In genomic region chr15:90000175-90000923, GRCh38 we compare ENCODE assay signal across 1 cellular context.
TF ChIP-seq lines count a peak whose summit lies in the region.

No MANE protein-coding gene starts in this region.

TF ChIP-seq in HepG2, 621 proteins besides CTCF, POLR2A, EP300 and RAD21 (continued from another document and continues in another):
- TF ChIP-seq TRAFD1 (CRISPR knock-in tag; IDR thresholded peaks at IDR 0.05; ENCODE audit: borderline replicate concordance) (no peak), ERF (CRISPR knock-in tag; IDR thresholded peaks at IDR 0.05) (no peak), TBP (CRISPR knock-in tag; IDR thresholded peaks at IDR 0.05) (no peak), TFDP2 (CRISPR knock-in tag; IDR thresholded peaks at IDR 0.05) (no peak), SP1 (IDR thresholded peaks at IDR 0.05) (no peak), SP1 (CRISPR knock-in tag; IDR thresholded peaks at IDR 0.05) (no peak), FOXO4 (CRISPR knock-in tag; conservative IDR thresholded peaks at IDR 0.05) (no peak), TFAP4 (IDR thresholded peaks at IDR 0.05; ENCODE audit: borderline replicate concordance, low read depth) (peak; percentile 24; the same call in 1 of the 2 replicates), DRAP1 (CRISPR knock-in tag; IDR thresholded peaks at IDR 0.05) (no peak), ZNF770 (CRISPR knock-in tag; IDR thresholded peaks at IDR 0.05) (no peak), ZNF280D (CRISPR knock-in tag; IDR thresholded peaks at IDR 0.05) (no peak), ZBTB7A (CRISPR knock-in tag; IDR thresholded peaks at IDR 0.05) (no peak), NONO (IDR thresholded peaks at IDR 0.05) (no peak), NONO (CRISPR knock-in tag; conservative IDR thresholded peaks at IDR 0.05) (no peak), CEBPB (IDR thresholded peaks at IDR 0.05; ENCODE audit: borderline replicate concordance, low read depth, low read length) (no peak), IRX3 (CRISPR knock-in tag; IDR thresholded peaks at IDR 0.05; ENCODE audit: borderline replicate concordance, low read depth) (no peak), ARID4A (CRISPR knock-in tag; IDR thresholded peaks at IDR 0.05; ENCODE audit: borderline replicate concordance) (0 out of 2 replicates have a peak, but pooled peaks have one; percentile 24), ZNF598 (CRISPR knock-in tag; IDR thresholded peaks at IDR 0.05; ENCODE audit: borderline replicate concordance) (no peak), FIP1L1 (IDR thresholded peaks at IDR 0.05; ENCODE audit: borderline replicate concordance, insufficient read depth, low read depth, low read length) (no peak), ZNF234 (CRISPR knock-in tag; conservative IDR thresholded peaks at IDR 0.05) (no peak), FOSL1 (CRISPR knock-in tag; IDR thresholded peaks at IDR 0.05; ENCODE audit: borderline replicate concordance) (no peak), ZBTB14 (CRISPR knock-in tag; IDR thresholded peaks at IDR 0.05) (no peak), RFXAP (CRISPR knock-in tag; IDR thresholded peaks at IDR 0.05; ENCODE audit: borderline replicate concordance) (no peak), NFYB (CRISPR knock-in tag; IDR thresholded peaks at IDR 0.05) (no peak), MLLT10 (CRISPR knock-in tag; IDR thresholded peaks at IDR 0.05) (no peak), ZNF513 (CRISPR knock-in tag; conservative IDR thresholded peaks at IDR 0.05) (no peak), ZNF274 (CRISPR knock-in tag; IDR thresholded peaks at IDR 0.05) (no peak), MAF1 (CRISPR knock-in tag; IDR thresholded peaks at IDR 0.05; ENCODE audit: borderline replicate concordance) (no peak), MTF2 (CRISPR knock-in tag; IDR thresholded peaks at IDR 0.05; ENCODE audit: borderline replicate concordance) (no peak), ZNF512B (CRISPR knock-in tag; IDR thresholded peaks at IDR 0.05; ENCODE audit: borderline replicate concordance) (no peak), THAP8 (CRISPR knock-in tag; IDR thresholded peaks at IDR 0.05; ENCODE audit: borderline replicate concordance) (no peak), ZNF615 (CRISPR knock-in tag; IDR thresholded peaks at IDR 0.05; ENCODE audit: borderline replicate concordance) (no peak), ZNF3 (CRISPR knock-in tag; IDR thresholded peaks at IDR 0.05) (no peak), ZNF264 (CRISPR knock-in tag; IDR thresholded peaks at IDR 0.05) (no peak), MXD1 (CRISPR knock-in tag; IDR thresholded peaks at IDR 0.05) (no peak), KLF6 (CRISPR knock-in tag; IDR thresholded peaks at IDR 0.05) (no peak)
